17 cellular contexts compared by ENCODE assay signal in genomic region chr2:148237911-148238310, GRCh38.
DNase-seq lines count a peak whose midpoint lies in the region; ATAC-seq and TF ChIP-seq lines count a peak whose summit lies in the region.
"Had no signal": no experiment of that assay in that cellular context is flagged by ENCODE, and none has a peak within 500 bp of the region (broad histone marks: within the 10 kb centered on the region; RNA-seq: fewer than 3 reads in every experiment).

No MANE protein-coding gene starts in this region.

- no peak for ATAC-seq in GM18867 (IDR thresholded peaks at IDR 0.05; ENCODE audit: unreplicated experiment)
- no peak for ATAC-seq in HG03442 (IDR thresholded peaks at IDR 0.05; ENCODE audit: unreplicated experiment)
- ATAC-seq: GM23338, K562 had no signal

- no peak for TF ChIP-seq EP300 in suprapubic skin (IDR thresholded peaks at IDR 0.05)

- H3K4me3 ChIP-seq in adipocyte (ENCODE audit: low read length), result peak overlapping the region; percentile 50
- H3K4me3 ChIP-seq in suprapubic skin, result no peak overlapping the region
- H3K4me3 ChIP-seq: BLaER1 treated with 17β-estradiol and CSF1 and Interleukin-3, amounts not matched to agents 10 nM and 100 nM; GM23338; K562 had no signal

- H3K27me3 ChIP-seq in adipocyte (replicated peaks; ENCODE audit: control insufficient read depth, insufficient read depth, low read length), result no peaks in the 10 kb centered on the region
- no peaks in the 10 kb centered on the region for H3K27me3 ChIP-seq in suprapubic skin
- H3K27me3 ChIP-seq: BLaER1 treated with 17β-estradiol and CSF1 and Interleukin-3, amounts not matched to agents 10 nM and 100 nM had no signal

- peak overlapping the region; percentile 15 for H3K9ac ChIP-seq in adipocyte (ENCODE audit: low read length)
- H3K9ac ChIP-seq: BLaER1 treated with 17β-estradiol and CSF1 and Interleukin-3, amounts not matched to agents 10 nM and 100 nM had no signal

- TF ChIP-seq CTCF in AG09319 (IDR thresholded peaks at IDR 0.05; ENCODE audit: low read depth, low read length) (no peak), suprapubic skin (IDR thresholded peaks at IDR 0.05) (no peak)

- TF ChIP-seq POLR2A in suprapubic skin (IDR thresholded peaks at IDR 0.05), result no peak

- peaks cover 9% of the 10 kb centered on the region for H3K36me3 ChIP-seq in adipocyte (ENCODE audit: control insufficient read depth, insufficient read depth, low read length, severe bottlenecking)
- peaks cover 26% of the 10 kb centered on the region for H3K36me3 ChIP-seq in suprapubic skin

- peaks cover 17% of the 10 kb centered on the region for H3K4me1 ChIP-seq in adipocyte (ENCODE audit: control insufficient read depth, insufficient read depth, low read length)
- H3K4me1 ChIP-seq in suprapubic skin, result no peaks in the 10 kb centered on the region
- H3K4me1 ChIP-seq: BLaER1 treated with 17β-estradiol and CSF1 and Interleukin-3, amounts not matched to agents 10 nM and 100 nM had no signal

- peaks cover 20% of the 10 kb centered on the region for H3K9me3 ChIP-seq in adipocyte (ENCODE audit: control insufficient read depth, low read length)
- peaks cover 4% of the 10 kb centered on the region for H3K9me3 ChIP-seq in suprapubic skin

- peak overlapping the region; percentile 29 for H3K27ac ChIP-seq in suprapubic skin
- H3K27ac ChIP-seq: 22Rv1; BLaER1 treated with 17β-estradiol and CSF1 and Interleukin-3, amounts not matched to agents 10 nM and 100 nM had no signal

- peak; percentile 24 for DNase-seq in AG09319 (ENCODE audit: extremely low read depth, low read depth)
- DNase-seq in adipocyte (ENCODE audit: low read depth), result peak; percentile 63
- peak; percentile 64 for DNase-seq in fibroblast of peridontal ligament (ENCODE audit: extremely low read depth)
- no peak for DNase-seq in suprapubic skin (ENCODE audit: low spot score in 2 of 2)
- DNase-seq in NOMO-1 treated with DMSO at 0.1 percent for 48 hours (lab: John Stamatoyannopoulos, UW; ENCODE audit: unreplicated experiment), result no peak
- DNase-seq in CD1c-positive myeloid dendritic cell (ENCODE audit: extremely low spot score), result no peak
- DNase-seq: CD4-positive, alpha-beta T cell; DMS153; DMS79 treated with DMSO at 0.1 percent for 48 hours; EL; H7 had no signal

Comparison
In these comparisons a context has a peak if more than half of its experiments do, and no peak if none do; other contexts are left out.
1. DNase-seq: peak in AG09319 (single experiment), adipocyte (single experiment) and fibroblast of peridontal ligament (single experiment); none in suprapubic skin (0 of 2), NOMO-1 treated with DMSO at 0.1 percent for 48 hours (single experiment) and CD1c-positive myeloid dendritic cell (single experiment).